ENCODE assay signal across 20 cellular contexts in genomic region chr18:23798824-23799223, GRCh38.
A peak's percentile ranks its signal among the peaks of the same experiment; 100 is the strongest.
DNase-seq lines count a peak whose midpoint lies in the region; ATAC-seq, FAIRE-seq and TF ChIP-seq lines count a peak whose summit lies in the region.
"Had no signal": no experiment of that assay in that cellular context is flagged by ENCODE, and none has a peak within 500 bp of the region (broad histone marks: within the 10 kb centered on the region; RNA-seq: fewer than 3 reads in every experiment).

No MANE protein-coding gene starts in this region.

- no peaks in the 10 kb centered on the region for H3K27me3 ChIP-seq in breast epithelium
- no peaks in the 10 kb centered on the region for H3K27me3 ChIP-seq in bronchial epithelial cell (ENCODE audit: control insufficient read depth, insufficient read depth, low read length)
- H3K27me3 ChIP-seq in keratinocyte (ENCODE audit: control insufficient read depth, extremely low read depth, insufficient read depth, low read length) = no peaks in the 10 kb centered on the region
- H3K27me3 ChIP-seq: BE2C had no signal

- no peaks in the 10 kb centered on the region for H3K79me2 ChIP-seq in keratinocyte (ENCODE audit: control insufficient read depth, insufficient read depth, low read length)

- CTCF ChIA-PET in MCF 10A (lab: Yijun Ruan, JAX) = interaction anchor here (0.8 kb wide), 1 partner anchor 13 kb away, joined by 3 read pairs; no protein-coding TSS in a partner anchor

- H3K9me3 ChIP-seq in breast epithelium = no peaks in the 10 kb centered on the region
- H3K9me3 ChIP-seq in keratinocyte (ENCODE audit: control insufficient read depth, low read depth, low read length) = no peaks in the 10 kb centered on the region
- H3K9me3 ChIP-seq: BE2C had no signal

- no peak overlapping the region for H3K4me3 ChIP-seq in breast epithelium
- no peak overlapping the region for H3K4me3 ChIP-seq in bronchial epithelial cell (ENCODE audit: low read depth, low read length)
- H3K4me3 ChIP-seq in keratinocyte (ENCODE audit: control insufficient read depth in 2 of 3, extremely low read depth in 1 of 3, insufficient read depth in 2 of 3, low read depth in 1 of 3, low read length in 3 of 3) = no peak overlapping the region
- H3K4me3 ChIP-seq: GM23338 had no signal

- intact Hi-C loops in MCF 10A (cut with micrococcal nuclease) = no loop called here
- intact Hi-C loops in breast epithelium (cut with DNase I; ENCODE audit: low total_unique reads) = no loop called here
- intact Hi-C loops in Right ventricle myocardium inferior (cut with DNase I) = no loop called here

- H3K4me1 Mint-ChIP-seq in MCF 10A (ENCODE audit: insufficient read depth, unreplicated experiment) = no peaks in the 10 kb centered on the region
- H3K4me1 Mint-ChIP-seq: CD4-positive, alpha-beta memory T cell; GM23338; IgD-negative memory B cell had no signal

- no peak for FAIRE-seq in bronchial epithelial cell (lab: Jason Lieb, UNC)
- FAIRE-seq in keratinocyte (lab: Jason Lieb, UNC) = peak; percentile 48
- FAIRE-seq: D721Med, G401.6, GM12891 had no signal

- no peaks in the 10 kb centered on the region for H3K36me3 ChIP-seq in breast epithelium
- H3K36me3 ChIP-seq in bronchial epithelial cell (ENCODE audit: control insufficient read depth, insufficient read depth, low read length) = no peaks in the 10 kb centered on the region
- H3K36me3 ChIP-seq in keratinocyte (ENCODE audit: control insufficient read depth in 2 of 2, extremely low read depth in 1 of 2, insufficient read depth in 2 of 2, low read length in 2 of 2) = no peaks in the 10 kb centered on the region
- H3K36me3 ChIP-seq: BE2C had no signal

- no peak overlapping the region for H3K4me2 ChIP-seq in keratinocyte (ENCODE audit: control insufficient read depth, extremely low read depth, insufficient read depth, low read depth, low read length)
- H3K4me2 ChIP-seq: GM23338 had no signal

- no peaks in the 10 kb centered on the region for H4K20me1 ChIP-seq in keratinocyte (ENCODE audit: control insufficient read depth, extremely low read depth, insufficient read depth, low read length)

- H3K4me1 ChIP-seq in breast epithelium (no peaks in the 10 kb centered on the region), keratinocyte (ENCODE audit: control insufficient read depth, extremely low read depth, insufficient read depth, low read length) (no peaks in the 10 kb centered on the region)

- DNase-seq in MCF 10A (ENCODE audit: unreplicated experiment) (peak; percentile 6), breast epithelium (ENCODE audit: low spot score in 2 of 2) (no peak), bronchial epithelial cell (ENCODE audit: low read depth) (peak; percentile 43), keratinocyte (ENCODE audit: low read depth, low spot score) (no peak), Right ventricle myocardium inferior (ENCODE audit: missing footprints) (no peak)
- DNase-seq: BE2C; CD4-positive, alpha-beta memory T cell; COR-L47; DMS153; DMS79 treated with DMSO at 0.1 percent for 48 hours; EL; H7 had no signal

- no peaks in the 10 kb centered on the region for H3K9me1 ChIP-seq in keratinocyte (ENCODE audit: control insufficient read depth, extremely low read depth, insufficient read depth, low read length)

- H3K27me3 Mint-ChIP-seq in MCF 10A (ENCODE audit: insufficient read depth, unreplicated experiment) = no peaks in the 10 kb centered on the region

- no peak overlapping the region for H3K9ac ChIP-seq in keratinocyte (ENCODE audit: control insufficient read depth, extremely low read depth, insufficient read depth, low read length)

- POLR2A ChIA-PET in MCF 10A (lab: Yijun Ruan, JAX) = interaction anchor here (1.0 to 1.2 kb wide), 2 partner anchors 29 to 84 kb away, joined by 3 to 4 read pairs; no protein-coding TSS in a partner anchor

- H3K9me3 Mint-ChIP-seq in MCF 10A (ENCODE audit: unreplicated experiment) = peaks cover 6% of the 10 kb centered on the region
- H3K9me3 Mint-ChIP-seq: CD4-positive, alpha-beta memory T cell; GM23338 had no signal

- ATAC-seq in GM19452 (IDR thresholded peaks at IDR 0.05; ENCODE audit: unreplicated experiment) (no peak), HG03460 (IDR thresholded peaks at IDR 0.05; ENCODE audit: unreplicated experiment) (no peak), Right ventricle myocardium inferior (no peak)
- ATAC-seq: GM23338 had no signal

- no peak overlapping the region for H3K4me3 Mint-ChIP-seq in MCF 10A (ENCODE audit: unreplicated experiment)
- H3K4me3 Mint-ChIP-seq: CD4-positive, alpha-beta memory T cell; GM23338; IgD-negative memory B cell had no signal

- no peak overlapping the region for H3K27ac Mint-ChIP-seq in MCF 10A (ENCODE audit: low read depth, unreplicated experiment)
- H3K27ac Mint-ChIP-seq: CD4-positive, alpha-beta memory T cell; GM23338 had no signal

- no peak for TF ChIP-seq CTCF in MCF 10A (IDR thresholded peaks at IDR 0.05; ENCODE audit: unreplicated experiment)
- no peak for TF ChIP-seq CTCF in breast epithelium (IDR thresholded peaks at IDR 0.05)
- TF ChIP-seq CTCF in bronchial epithelial cell (IDR thresholded peaks at IDR 0.05; ENCODE audit: insufficient read depth, low read length, severe bottlenecking) = no peak
- TF ChIP-seq CTCF in keratinocyte (optimal IDR thresholded peaks at IDR 0.05 in 1 of 3, IDR thresholded peaks at IDR 0.05 in 1 of 3, conservative IDR thresholded peaks at IDR 0.05 in 1 of 3; ENCODE audit: extremely low read depth in 1 of 3, insufficient read depth in 2 of 3, low read length in 3 of 3) = no peak

- H3K27ac ChIP-seq in breast epithelium (no peak overlapping the region), keratinocyte (ENCODE audit: control insufficient read depth, insufficient read depth, low read length) (no peak overlapping the region)
- H3K27ac ChIP-seq: C4-2B had no signal

- H3K36me3 Mint-ChIP-seq in MCF 10A (ENCODE audit: insufficient read depth, unreplicated experiment) = no peaks in the 10 kb centered on the region
- H3K36me3 Mint-ChIP-seq: CD4-positive, alpha-beta memory T cell; IgD-negative memory B cell had no signal

- no peak overlapping the region for H2AFZ ChIP-seq in keratinocyte (ENCODE audit: control insufficient read depth, low read length)
- H2AFZ ChIP-seq: GM23338 had no signal

- no peak for TF ChIP-seq POLR2A in breast epithelium (IDR thresholded peaks at IDR 0.05)

- no TSS peak for BruUV-seq in MCF 10A (replicated peaks; lab: Mats Ljungman, UMichigan)

- dilution Hi-C loops in keratinocyte (cut with MboI; ENCODE audit: extremely low pct_ligation_motif_present, low sequenced_read_pairs) = no loop called here

Comparison
In these comparisons a context has a peak if more than half of its experiments do, and no peak if none do; other contexts are left out.
1. DNase-seq: peak in MCF 10A (single experiment) and bronchial epithelial cell (single experiment); none in breast epithelium (0 of 2), keratinocyte (single experiment) and Right ventricle myocardium inferior (single experiment).